1 cellular context compared by ENCODE assay signal in the genomic region with DNA sequence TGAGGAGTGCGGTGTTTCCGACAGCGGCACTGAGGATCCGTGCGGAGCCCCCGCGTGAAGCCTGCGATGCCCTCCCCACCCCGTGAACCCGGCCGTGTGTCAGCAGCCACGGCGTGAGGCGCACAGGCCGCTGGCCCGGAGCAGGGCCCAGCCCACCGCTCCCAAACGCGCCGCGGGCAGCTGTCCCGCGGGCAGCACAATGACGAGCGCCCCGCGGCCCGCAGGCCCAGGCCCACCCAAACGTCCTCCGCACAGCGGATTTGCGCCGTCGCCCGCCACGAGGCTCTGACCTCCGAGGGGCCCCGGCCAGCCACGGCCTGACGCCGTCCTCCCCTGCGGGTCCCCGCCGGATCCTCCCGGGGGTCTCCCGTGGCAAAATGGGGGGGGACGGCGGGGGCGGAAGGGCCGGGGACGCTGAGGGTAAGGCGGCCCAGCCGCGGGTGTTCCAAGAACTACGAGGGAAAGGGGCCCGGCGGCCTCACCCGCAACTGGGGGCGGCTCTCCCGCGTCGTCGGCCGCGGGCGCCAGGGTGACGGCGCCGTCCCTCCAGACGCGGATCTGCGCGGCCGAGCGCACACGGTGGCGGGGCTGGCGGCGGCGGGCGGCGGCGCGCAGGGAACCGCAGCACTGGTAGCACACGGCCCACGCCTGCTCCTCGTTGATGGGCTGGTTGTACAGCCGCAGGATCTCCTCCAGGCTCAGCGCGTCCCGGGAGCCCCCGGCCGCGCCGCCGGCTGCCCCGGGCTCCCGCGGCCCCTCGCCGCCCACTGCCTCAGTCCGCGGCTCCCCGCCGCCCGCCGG.
A peak's percentile ranks its signal among the peaks of the same experiment; 100 is the strongest.
TF ChIP-seq lines count a peak whose summit lies in the region.

No MANE protein-coding gene starts in this region.

TF ChIP-seq in K562, 482 proteins besides CTCF, POLR2A, EP300 and RAD21 (continued from another document and continues in another):
- TF ChIP-seq, protein P1, sequence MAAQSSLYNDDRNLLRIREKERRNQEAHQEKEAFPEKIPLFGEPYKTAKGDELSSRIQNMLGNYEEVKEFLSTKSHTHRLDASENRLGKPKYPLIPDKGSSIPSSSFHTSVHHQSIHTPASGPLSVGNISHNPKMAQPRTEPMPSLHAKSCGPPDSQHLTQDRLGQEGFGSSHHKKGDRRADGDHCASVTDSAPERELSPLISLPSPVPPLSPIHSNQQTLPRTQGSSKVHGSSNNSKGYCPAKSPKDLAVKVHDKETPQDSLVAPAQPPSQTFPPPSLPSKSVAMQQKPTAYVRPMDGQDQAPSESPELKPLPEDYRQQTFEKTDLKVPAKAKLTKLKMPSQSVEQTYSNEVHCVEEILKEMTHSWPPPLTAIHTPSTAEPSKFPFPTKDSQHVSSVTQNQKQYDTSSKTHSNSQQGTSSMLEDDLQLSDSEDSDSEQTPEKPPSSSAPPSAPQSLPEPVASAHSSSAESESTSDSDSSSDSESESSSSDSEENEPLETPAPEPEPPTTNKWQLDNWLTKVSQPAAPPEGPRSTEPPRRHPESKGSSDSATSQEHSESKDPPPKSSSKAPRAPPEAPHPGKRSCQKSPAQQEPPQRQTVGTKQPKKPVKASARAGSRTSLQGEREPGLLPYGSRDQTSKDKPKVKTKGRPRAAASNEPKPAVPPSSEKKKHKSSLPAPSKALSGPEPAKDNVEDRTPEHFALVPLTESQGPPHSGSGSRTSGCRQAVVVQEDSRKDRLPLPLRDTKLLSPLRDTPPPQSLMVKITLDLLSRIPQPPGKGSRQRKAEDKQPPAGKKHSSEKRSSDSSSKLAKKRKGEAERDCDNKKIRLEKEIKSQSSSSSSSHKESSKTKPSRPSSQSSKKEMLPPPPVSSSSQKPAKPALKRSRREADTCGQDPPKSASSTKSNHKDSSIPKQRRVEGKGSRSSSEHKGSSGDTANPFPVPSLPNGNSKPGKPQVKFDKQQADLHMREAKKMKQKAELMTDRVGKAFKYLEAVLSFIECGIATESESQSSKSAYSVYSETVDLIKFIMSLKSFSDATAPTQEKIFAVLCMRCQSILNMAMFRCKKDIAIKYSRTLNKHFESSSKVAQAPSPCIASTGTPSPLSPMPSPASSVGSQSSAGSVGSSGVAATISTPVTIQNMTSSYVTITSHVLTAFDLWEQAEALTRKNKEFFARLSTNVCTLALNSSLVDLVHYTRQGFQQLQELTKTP (IDR thresholded peaks at IDR 0.05; ENCODE audit: low read depth in 1 of 2, partially characterized antibody in 2 of 2) = no peak
- peak; percentile 43; the same call in 1 of the 2 replicates for TF ChIP-seq PHF8 (IDR thresholded peaks at IDR 0.05; ENCODE audit: borderline replicate concordance, low read length)
- TF ChIP-seq, protein P2, sequence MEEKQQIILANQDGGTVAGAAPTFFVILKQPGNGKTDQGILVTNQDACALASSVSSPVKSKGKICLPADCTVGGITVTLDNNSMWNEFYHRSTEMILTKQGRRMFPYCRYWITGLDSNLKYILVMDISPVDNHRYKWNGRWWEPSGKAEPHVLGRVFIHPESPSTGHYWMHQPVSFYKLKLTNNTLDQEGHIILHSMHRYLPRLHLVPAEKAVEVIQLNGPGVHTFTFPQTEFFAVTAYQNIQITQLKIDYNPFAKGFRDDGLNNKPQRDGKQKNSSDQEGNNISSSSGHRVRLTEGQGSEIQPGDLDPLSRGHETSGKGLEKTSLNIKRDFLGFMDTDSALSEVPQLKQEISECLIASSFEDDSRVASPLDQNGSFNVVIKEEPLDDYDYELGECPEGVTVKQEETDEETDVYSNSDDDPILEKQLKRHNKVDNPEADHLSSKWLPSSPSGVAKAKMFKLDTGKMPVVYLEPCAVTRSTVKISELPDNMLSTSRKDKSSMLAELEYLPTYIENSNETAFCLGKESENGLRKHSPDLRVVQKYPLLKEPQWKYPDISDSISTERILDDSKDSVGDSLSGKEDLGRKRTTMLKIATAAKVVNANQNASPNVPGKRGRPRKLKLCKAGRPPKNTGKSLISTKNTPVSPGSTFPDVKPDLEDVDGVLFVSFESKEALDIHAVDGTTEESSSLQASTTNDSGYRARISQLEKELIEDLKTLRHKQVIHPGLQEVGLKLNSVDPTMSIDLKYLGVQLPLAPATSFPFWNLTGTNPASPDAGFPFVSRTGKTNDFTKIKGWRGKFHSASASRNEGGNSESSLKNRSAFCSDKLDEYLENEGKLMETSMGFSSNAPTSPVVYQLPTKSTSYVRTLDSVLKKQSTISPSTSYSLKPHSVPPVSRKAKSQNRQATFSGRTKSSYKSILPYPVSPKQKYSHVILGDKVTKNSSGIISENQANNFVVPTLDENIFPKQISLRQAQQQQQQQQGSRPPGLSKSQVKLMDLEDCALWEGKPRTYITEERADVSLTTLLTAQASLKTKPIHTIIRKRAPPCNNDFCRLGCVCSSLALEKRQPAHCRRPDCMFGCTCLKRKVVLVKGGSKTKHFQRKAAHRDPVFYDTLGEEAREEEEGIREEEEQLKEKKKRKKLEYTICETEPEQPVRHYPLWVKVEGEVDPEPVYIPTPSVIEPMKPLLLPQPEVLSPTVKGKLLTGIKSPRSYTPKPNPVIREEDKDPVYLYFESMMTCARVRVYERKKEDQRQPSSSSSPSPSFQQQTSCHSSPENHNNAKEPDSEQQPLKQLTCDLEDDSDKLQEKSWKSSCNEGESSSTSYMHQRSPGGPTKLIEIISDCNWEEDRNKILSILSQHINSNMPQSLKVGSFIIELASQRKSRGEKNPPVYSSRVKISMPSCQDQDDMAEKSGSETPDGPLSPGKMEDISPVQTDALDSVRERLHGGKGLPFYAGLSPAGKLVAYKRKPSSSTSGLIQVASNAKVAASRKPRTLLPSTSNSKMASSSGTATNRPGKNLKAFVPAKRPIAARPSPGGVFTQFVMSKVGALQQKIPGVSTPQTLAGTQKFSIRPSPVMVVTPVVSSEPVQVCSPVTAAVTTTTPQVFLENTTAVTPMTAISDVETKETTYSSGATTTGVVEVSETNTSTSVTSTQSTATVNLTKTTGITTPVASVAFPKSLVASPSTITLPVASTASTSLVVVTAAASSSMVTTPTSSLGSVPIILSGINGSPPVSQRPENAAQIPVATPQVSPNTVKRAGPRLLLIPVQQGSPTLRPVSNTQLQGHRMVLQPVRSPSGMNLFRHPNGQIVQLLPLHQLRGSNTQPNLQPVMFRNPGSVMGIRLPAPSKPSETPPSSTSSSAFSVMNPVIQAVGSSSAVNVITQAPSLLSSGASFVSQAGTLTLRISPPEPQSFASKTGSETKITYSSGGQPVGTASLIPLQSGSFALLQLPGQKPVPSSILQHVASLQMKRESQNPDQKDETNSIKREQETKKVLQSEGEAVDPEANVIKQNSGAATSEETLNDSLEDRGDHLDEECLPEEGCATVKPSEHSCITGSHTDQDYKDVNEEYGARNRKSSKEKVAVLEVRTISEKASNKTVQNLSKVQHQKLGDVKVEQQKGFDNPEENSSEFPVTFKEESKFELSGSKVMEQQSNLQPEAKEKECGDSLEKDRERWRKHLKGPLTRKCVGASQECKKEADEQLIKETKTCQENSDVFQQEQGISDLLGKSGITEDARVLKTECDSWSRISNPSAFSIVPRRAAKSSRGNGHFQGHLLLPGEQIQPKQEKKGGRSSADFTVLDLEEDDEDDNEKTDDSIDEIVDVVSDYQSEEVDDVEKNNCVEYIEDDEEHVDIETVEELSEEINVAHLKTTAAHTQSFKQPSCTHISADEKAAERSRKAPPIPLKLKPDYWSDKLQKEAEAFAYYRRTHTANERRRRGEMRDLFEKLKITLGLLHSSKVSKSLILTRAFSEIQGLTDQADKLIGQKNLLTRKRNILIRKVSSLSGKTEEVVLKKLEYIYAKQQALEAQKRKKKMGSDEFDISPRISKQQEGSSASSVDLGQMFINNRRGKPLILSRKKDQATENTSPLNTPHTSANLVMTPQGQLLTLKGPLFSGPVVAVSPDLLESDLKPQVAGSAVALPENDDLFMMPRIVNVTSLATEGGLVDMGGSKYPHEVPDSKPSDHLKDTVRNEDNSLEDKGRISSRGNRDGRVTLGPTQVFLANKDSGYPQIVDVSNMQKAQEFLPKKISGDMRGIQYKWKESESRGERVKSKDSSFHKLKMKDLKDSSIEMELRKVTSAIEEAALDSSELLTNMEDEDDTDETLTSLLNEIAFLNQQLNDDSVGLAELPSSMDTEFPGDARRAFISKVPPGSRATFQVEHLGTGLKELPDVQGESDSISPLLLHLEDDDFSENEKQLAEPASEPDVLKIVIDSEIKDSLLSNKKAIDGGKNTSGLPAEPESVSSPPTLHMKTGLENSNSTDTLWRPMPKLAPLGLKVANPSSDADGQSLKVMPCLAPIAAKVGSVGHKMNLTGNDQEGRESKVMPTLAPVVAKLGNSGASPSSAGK (IDR thresholded peaks at IDR 0.05) = peak; percentile 39; the same call in 1 of the 2 replicates
- no peak for TF ChIP-seq HLTF (IDR thresholded peaks at IDR 0.05)
- TF ChIP-seq, protein P3, sequence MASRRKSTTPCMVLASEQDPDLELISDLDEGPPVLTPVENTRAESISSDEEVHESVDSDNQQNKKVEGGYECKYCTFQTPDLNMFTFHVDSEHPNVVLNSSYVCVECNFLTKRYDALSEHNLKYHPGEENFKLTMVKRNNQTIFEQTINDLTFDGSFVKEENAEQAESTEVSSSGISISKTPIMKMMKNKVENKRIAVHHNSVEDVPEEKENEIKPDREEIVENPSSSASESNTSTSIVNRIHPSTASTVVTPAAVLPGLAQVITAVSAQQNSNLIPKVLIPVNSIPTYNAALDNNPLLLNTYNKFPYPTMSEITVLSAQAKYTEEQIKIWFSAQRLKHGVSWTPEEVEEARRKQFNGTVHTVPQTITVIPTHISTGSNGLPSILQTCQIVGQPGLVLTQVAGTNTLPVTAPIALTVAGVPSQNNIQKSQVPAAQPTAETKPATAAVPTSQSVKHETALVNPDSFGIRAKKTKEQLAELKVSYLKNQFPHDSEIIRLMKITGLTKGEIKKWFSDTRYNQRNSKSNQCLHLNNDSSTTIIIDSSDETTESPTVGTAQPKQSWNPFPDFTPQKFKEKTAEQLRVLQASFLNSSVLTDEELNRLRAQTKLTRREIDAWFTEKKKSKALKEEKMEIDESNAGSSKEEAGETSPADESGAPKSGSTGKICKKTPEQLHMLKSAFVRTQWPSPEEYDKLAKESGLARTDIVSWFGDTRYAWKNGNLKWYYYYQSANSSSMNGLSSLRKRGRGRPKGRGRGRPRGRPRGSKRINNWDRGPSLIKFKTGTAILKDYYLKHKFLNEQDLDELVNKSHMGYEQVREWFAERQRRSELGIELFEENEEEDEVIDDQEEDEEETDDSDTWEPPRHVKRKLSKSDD (conservative IDR thresholded peaks at IDR 0.05; ENCODE audit: low read length) = no peak
- no peak for TF ChIP-seq WHSC1 (IDR thresholded peaks at IDR 0.05; ENCODE audit: low read length)
- TF ChIP-seq, protein P4, sequence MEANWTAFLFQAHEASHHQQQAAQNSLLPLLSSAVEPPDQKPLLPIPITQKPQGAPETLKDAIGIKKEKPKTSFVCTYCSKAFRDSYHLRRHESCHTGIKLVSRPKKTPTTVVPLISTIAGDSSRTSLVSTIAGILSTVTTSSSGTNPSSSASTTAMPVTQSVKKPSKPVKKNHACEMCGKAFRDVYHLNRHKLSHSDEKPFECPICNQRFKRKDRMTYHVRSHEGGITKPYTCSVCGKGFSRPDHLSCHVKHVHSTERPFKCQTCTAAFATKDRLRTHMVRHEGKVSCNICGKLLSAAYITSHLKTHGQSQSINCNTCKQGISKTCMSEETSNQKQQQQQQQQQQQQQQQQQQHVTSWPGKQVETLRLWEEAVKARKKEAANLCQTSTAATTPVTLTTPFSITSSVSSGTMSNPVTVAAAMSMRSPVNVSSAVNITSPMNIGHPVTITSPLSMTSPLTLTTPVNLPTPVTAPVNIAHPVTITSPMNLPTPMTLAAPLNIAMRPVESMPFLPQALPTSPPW (CRISPR knock-in tag; IDR thresholded peaks at IDR 0.05) = peak; percentile 30
- TF ChIP-seq HNRNPL (IDR thresholded peaks at IDR 0.05; ENCODE audit: low read depth, low read length) = no peak
- peak; percentile 99 for TF ChIP-seq ZFX (CRISPR knock-in tag; IDR thresholded peaks at IDR 0.05)
- TF ChIP-seq, protein P5, sequence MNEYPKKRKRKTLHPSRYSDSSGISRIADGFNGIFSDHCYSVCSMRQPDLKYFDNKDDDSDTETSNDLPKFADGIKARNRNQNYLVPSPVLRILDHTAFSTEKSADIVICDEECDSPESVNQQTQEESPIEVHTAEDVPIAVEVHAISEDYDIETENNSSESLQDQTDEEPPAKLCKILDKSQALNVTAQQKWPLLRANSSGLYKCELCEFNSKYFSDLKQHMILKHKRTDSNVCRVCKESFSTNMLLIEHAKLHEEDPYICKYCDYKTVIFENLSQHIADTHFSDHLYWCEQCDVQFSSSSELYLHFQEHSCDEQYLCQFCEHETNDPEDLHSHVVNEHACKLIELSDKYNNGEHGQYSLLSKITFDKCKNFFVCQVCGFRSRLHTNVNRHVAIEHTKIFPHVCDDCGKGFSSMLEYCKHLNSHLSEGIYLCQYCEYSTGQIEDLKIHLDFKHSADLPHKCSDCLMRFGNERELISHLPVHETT (CRISPR knock-in tag; conservative IDR thresholded peaks at IDR 0.05 in 1 of 2, IDR thresholded peaks at IDR 0.05 in 1 of 2) = peak in 1 of 2 experiments; percentile 5; a peak in 1 of 4 replicates
- no peak for TF ChIP-seq ZNF23 (CRISPR knock-in tag; IDR thresholded peaks at IDR 0.05)
- peak in 1 of 2 experiments; percentile 35; a peak in 1 of 4 replicates for TF ChIP-seq SIN3A (IDR thresholded peaks at IDR 0.05; ENCODE audit: borderline replicate concordance in 2 of 2, control insufficient read depth in 1 of 2, low read depth in 2 of 2, low read length in 2 of 2)
- peak; percentile 68 for TF ChIP-seq RBFOX2 (IDR thresholded peaks at IDR 0.05; ENCODE audit: low read depth, low read length)
- TF ChIP-seq, protein P6, sequence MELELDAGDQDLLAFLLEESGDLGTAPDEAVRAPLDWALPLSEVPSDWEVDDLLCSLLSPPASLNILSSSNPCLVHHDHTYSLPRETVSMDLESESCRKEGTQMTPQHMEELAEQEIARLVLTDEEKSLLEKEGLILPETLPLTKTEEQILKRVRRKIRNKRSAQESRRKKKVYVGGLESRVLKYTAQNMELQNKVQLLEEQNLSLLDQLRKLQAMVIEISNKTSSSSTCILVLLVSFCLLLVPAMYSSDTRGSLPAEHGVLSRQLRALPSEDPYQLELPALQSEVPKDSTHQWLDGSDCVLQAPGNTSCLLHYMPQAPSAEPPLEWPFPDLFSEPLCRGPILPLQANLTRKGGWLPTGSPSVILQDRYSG (tag; conservative IDR thresholded peaks at IDR 0.05; ENCODE audit: low read depth) = no peak
- TF ChIP-seq, protein P7, sequence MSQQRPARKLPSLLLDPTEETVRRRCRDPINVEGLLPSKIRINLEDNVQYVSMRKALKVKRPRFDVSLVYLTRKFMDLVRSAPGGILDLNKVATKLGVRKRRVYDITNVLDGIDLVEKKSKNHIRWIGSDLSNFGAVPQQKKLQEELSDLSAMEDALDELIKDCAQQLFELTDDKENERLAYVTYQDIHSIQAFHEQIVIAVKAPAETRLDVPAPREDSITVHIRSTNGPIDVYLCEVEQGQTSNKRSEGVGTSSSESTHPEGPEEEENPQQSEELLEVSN (IDR thresholded peaks at IDR 0.05; ENCODE audit: borderline replicate concordance in 1 of 2, extremely low read depth in 1 of 2, insufficient read depth in 1 of 2, insufficient read length in 1 of 2, low read depth in 1 of 2, low read length in 1 of 2, poor library complexity in 1 of 2, severe bottlenecking in 1 of 2) = peak in 1 of 2 experiments; percentile 63
- peak; percentile 68; the same call in 1 of the 2 replicates for TF ChIP-seq RB1 (IDR thresholded peaks at IDR 0.05; ENCODE audit: low read depth)
- TF ChIP-seq, protein P8, sequence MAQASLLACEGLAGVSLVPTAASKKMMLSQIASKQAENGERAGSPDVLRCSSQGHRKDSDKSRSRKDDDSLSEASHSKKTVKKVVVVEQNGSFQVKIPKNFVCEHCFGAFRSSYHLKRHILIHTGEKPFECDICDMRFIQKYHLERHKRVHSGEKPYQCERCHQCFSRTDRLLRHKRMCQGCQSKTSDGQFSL (CRISPR knock-in tag; IDR thresholded peaks at IDR 0.05) = no peak; the same call in none of the 2 replicates
- TF ChIP-seq, protein P8 (tag; IDR thresholded peaks at IDR 0.05) = peak in 1 of 2 experiments; percentile 52; a peak in 1 of 4 replicates
- no peak for TF ChIP-seq ZNF134 (CRISPR knock-in tag; conservative IDR thresholded peaks at IDR 0.05)
- peak; percentile 50 for TF ChIP-seq FIP1L1 (IDR thresholded peaks at IDR 0.05; ENCODE audit: low read depth, low read length, poor library complexity, severe bottlenecking)
- TF ChIP-seq SAFB (IDR thresholded peaks at IDR 0.05; ENCODE audit: borderline replicate concordance, low read depth, low read length) = peak; percentile 21; the same call in 1 of the 2 replicates
